ENCODE assay signal across 23 cellular contexts in the genomic region with DNA sequence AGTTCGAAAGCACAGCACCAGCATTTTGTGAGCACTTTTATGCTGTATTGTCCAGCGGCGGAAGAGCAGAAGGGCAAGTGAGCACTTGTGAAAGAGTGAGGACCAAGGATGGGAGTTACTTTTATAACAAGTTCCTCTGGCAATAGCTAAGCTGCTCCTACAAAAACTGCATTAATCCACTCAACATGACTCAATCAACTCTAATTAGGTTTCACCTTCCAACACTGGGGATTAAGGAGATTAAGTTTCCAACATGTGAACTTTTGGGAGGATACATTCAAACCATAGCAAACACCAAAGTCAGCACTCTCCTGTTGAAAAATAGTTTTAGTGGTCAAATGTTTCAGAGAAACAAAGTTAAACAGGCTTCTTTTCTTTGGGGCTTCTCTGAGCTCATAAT.
"Had no signal": no experiment of that assay in that cellular context is flagged by ENCODE, and none has a peak within 500 bp of the region (broad histone marks: within the 10 kb centered on the region; RNA-seq: fewer than 3 reads in every experiment).

No MANE protein-coding gene starts in this region.

- H3K27ac Mint-ChIP-seq: activated CD4-positive, alpha-beta T cell treated with anti-CD3 and anti-CD28 coated beads for 36 hours; activated CD8-positive, alpha-beta memory T cell treated with anti-CD3 and anti-CD28 coated beads, Interleukin-2, amount 10 ng/mL, durations not matched to agents 7 days and 5 days; activated CD8-positive, alpha-beta T cell treated with anti-CD3 and anti-CD28 coated beads, Interleukin-2, amount 10 ng/mL, durations not matched to agents 7 days and 5 days; activated naive CD4-positive, alpha-beta T cell treated with anti-CD3 and anti-CD28 coated beads, Interleukin-2, amount 50 U/mL, for 72 hours; activated T-helper 2 cell treated with anti-CD3 and anti-CD28 coated beads, Interferon-gamma antibody, Interleukin-2, Interleukin-4, amounts not matched to agents 10 μg/mL and 5 μg/mL and 100 μg/mL, durations not matched to agents 14 hours and 24 hours and 36 hours; dendritic cell treated with granulocyte-macrophage colony-stimulating factor and Interleukin-4, amounts not matched to agents 40 ng/mL and 50 ng/mL, for 4 days; natural killer cell treated with Interleukin-12 subunit alpha and Interleukin-12 subunit beta and Interleukin-15 and Interleukin-18, amount 100 ng/mL, for 72 hours; stimulated activated naive CD8-positive, alpha-beta T cell treated with anti-CD3 and anti-CD28 coated beads, Interleukin-15, Interleukin-2, amounts not matched to agents 100 ng/mL and 50 ng/mL, for 24 hours had no signal

- ATAC-seq: activated CD4-positive, alpha-beta T cell treated with anti-CD3 and anti-CD28 coated beads for 36 hours; activated CD8-positive, alpha-beta memory T cell treated with anti-CD3 and anti-CD28 coated beads, Interleukin-2, amount 10 ng/mL, durations not matched to agents 7 days and 5 days; activated CD8-positive, alpha-beta T cell treated with anti-CD3 and anti-CD28 coated beads, Interleukin-2, amount 10 ng/mL, durations not matched to agents 7 days and 5 days; activated naive CD4-positive, alpha-beta T cell treated with anti-CD3 and anti-CD28 coated beads, Interleukin-2, amount 50 U/mL, for 72 hours; foreskin keratinocyte; heart left ventricle; left lobe of liver; mucosa of descending colon; natural killer cell treated with Interleukin-12 subunit alpha and Interleukin-12 subunit beta and Interleukin-15 and Interleukin-18, amount 100 ng/mL, for 72 hours; pancreas; upper lobe of right lung had no signal

- H3K9me3 Mint-ChIP-seq: natural killer cell treated with Interleukin-12 subunit alpha and Interleukin-12 subunit beta and Interleukin-15 and Interleukin-18, amount 100 ng/mL, for 72 hours had no signal

- H3K27me3 ChIP-seq: esophagus muscularis mucosa, foreskin keratinocyte, heart left ventricle, pancreas, right atrium auricular region, upper lobe of right lung had no signal

- H3K9me3 ChIP-seq: esophagus muscularis mucosa, mucosa of descending colon, pancreas, prostate gland, right atrium auricular region, upper lobe of right lung had no signal

- DNase-seq: activated CD4-positive, alpha-beta T cell treated with anti-CD3 and anti-CD28 coated beads for 36 hours; activated CD4-positive, CD25-positive, alpha-beta regulatory T cell; activated CD8-positive, alpha-beta memory T cell treated with anti-CD3 and anti-CD28 coated beads, Interleukin-2, amount 10 ng/mL, durations not matched to agents 7 days and 5 days; activated CD8-positive, alpha-beta T cell treated with anti-CD3 and anti-CD28 coated beads, Interleukin-2, amount 10 ng/mL, durations not matched to agents 7 days and 5 days; activated T-cell treated with anti-CD3 and anti-CD28 coated beads, Interleukin-2, amount 50 U/mL, for 48 hours; effector CD4-positive, alpha-beta T cell; foreskin keratinocyte; heart left ventricle; mucosa of descending colon; nucleus accumbens; pancreas; upper lobe of right lung had no signal

- H3K4me3 ChIP-seq: esophagus muscularis mucosa, heart left ventricle, lung, mucosa of descending colon, pancreas, prostate gland, right atrium auricular region, upper lobe of right lung had no signal

- H3K4me1 ChIP-seq: esophagus muscularis mucosa, foreskin keratinocyte, heart left ventricle, prostate gland, right atrium auricular region, upper lobe of right lung had no signal

- H3K4me1 Mint-ChIP-seq: activated CD4-positive, alpha-beta T cell treated with anti-CD3 and anti-CD28 coated beads for 36 hours; activated CD8-positive, alpha-beta memory T cell treated with anti-CD3 and anti-CD28 coated beads, Interleukin-2, amount 10 ng/mL, durations not matched to agents 7 days and 5 days; central memory CD8-positive, alpha-beta T cell had no signal

- H3K27ac ChIP-seq: esophagus muscularis mucosa, foreskin keratinocyte, heart left ventricle, pancreas, prostate gland, right atrium auricular region, upper lobe of right lung had no signal

- H3K36me3 ChIP-seq: esophagus muscularis mucosa, heart left ventricle, pancreas, prostate gland, right atrium auricular region, upper lobe of right lung had no signal

- H3K4me3 Mint-ChIP-seq: activated CD4-positive, alpha-beta T cell treated with anti-CD3 and anti-CD28 coated beads for 36 hours; activated CD8-positive, alpha-beta memory T cell treated with anti-CD3 and anti-CD28 coated beads, Interleukin-2, amount 10 ng/mL, durations not matched to agents 7 days and 5 days; activated CD8-positive, alpha-beta T cell treated with anti-CD3 and anti-CD28 coated beads, Interleukin-2, amount 10 ng/mL, durations not matched to agents 7 days and 5 days; central memory CD8-positive, alpha-beta T cell; dendritic cell treated with granulocyte-macrophage colony-stimulating factor and Interleukin-4, amounts not matched to agents 40 ng/mL and 50 ng/mL, for 4 days; natural killer cell treated with Interleukin-12 subunit alpha and Interleukin-12 subunit beta and Interleukin-15 and Interleukin-18, amount 100 ng/mL, for 72 hours; stimulated activated naive CD8-positive, alpha-beta T cell treated with anti-CD3 and anti-CD28 coated beads, Interleukin-15, Interleukin-2, amounts not matched to agents 100 ng/mL and 50 ng/mL, for 24 hours had no signal

- H3K36me3 Mint-ChIP-seq: activated CD8-positive, alpha-beta memory T cell treated with anti-CD3 and anti-CD28 coated beads, Interleukin-2, amount 10 ng/mL, durations not matched to agents 7 days and 5 days; activated naive CD4-positive, alpha-beta T cell treated with anti-CD3 and anti-CD28 coated beads, Interleukin-2, amount 50 U/mL, for 72 hours; natural killer cell treated with Interleukin-12 subunit alpha and Interleukin-12 subunit beta and Interleukin-15 and Interleukin-18, amount 100 ng/mL, for 72 hours had no signal

- H3K27me3 Mint-ChIP-seq: activated CD4-positive, alpha-beta T cell treated with anti-CD3 and anti-CD28 coated beads for 36 hours; activated CD8-positive, alpha-beta memory T cell treated with anti-CD3 and anti-CD28 coated beads, Interleukin-2, amount 10 ng/mL, durations not matched to agents 7 days and 5 days; central memory CD8-positive, alpha-beta T cell; dendritic cell treated with granulocyte-macrophage colony-stimulating factor and Interleukin-4, amounts not matched to agents 40 ng/mL and 50 ng/mL, for 4 days; natural killer cell treated with Interleukin-12 subunit alpha and Interleukin-12 subunit beta and Interleukin-15 and Interleukin-18, amount 100 ng/mL, for 72 hours; stimulated activated naive CD8-positive, alpha-beta T cell treated with anti-CD3 and anti-CD28 coated beads, Interleukin-15, Interleukin-2, amounts not matched to agents 100 ng/mL and 50 ng/mL, for 24 hours had no signal
